In genomic region chr2:69693059-69693458, GRCh38 we compare ENCODE assay signal across 1 cellular context.
TF ChIP-seq lines count a peak whose summit lies in the region.

No MANE protein-coding gene starts in this region.

TF ChIP-seq in IMR-90, 13 proteins besides CTCF, POLR2A, EP300 and RAD21:
- TF ChIP-seq RFX5 (IDR thresholded peaks at IDR 0.05; ENCODE audit: low read depth, low read length) = no peak
- TF ChIP-seq SMC3 (IDR thresholded peaks at IDR 0.05; ENCODE audit: low read depth, low read length) = no peak
- no peak for TF ChIP-seq BHLHE40 (IDR thresholded peaks at IDR 0.05; ENCODE audit: low read depth, low read length)
- TF ChIP-seq USF2 (IDR thresholded peaks at IDR 0.05; ENCODE audit: low read depth, low read length) = no peak
- TF ChIP-seq MXI1 (IDR thresholded peaks at IDR 0.05; ENCODE audit: borderline replicate concordance, low read depth, low read length) = no peak
- no peak for TF ChIP-seq MAZ (IDR thresholded peaks at IDR 0.05; ENCODE audit: borderline replicate concordance, low read depth, low read length)
- TF ChIP-seq RCOR1 (IDR thresholded peaks at IDR 0.05; ENCODE audit: insufficient replicate concordance, low read length) = no peak
- no peak for TF ChIP-seq ELK1 (IDR thresholded peaks at IDR 0.05; ENCODE audit: borderline replicate concordance, low read depth, low read length)
- no peak for TF ChIP-seq MAFK (IDR thresholded peaks at IDR 0.05; ENCODE audit: low read depth, low read length)
- no peak for TF ChIP-seq CHD1 (IDR thresholded peaks at IDR 0.05; ENCODE audit: low read depth, low read length)
- no peak for TF ChIP-seq FOS (IDR thresholded peaks at IDR 0.05; ENCODE audit: low read depth, low read length)
- no peak for TF ChIP-seq CEBPB (IDR thresholded peaks at IDR 0.05; ENCODE audit: low read depth, low read length)
- no peak for TF ChIP-seq NFE2L2 (IDR thresholded peaks at IDR 0.05; ENCODE audit: low read depth, low read length)
